ENCODE assay signal across 8 cellular contexts in genomic region chrX:22063284-22063683, GRCh38. TPM values are rescaled to one million over a fixed set of nuclear protein-coding genes. Genes with fewer than 3 reads are reported as not detected.
DNase-seq lines count a peak whose midpoint lies in the region; ATAC-seq lines count a peak whose summit lies in the region.

No MANE protein-coding gene starts in this region.

- no peaks in the 10 kb centered on the region for H3K27me3 Mint-ChIP-seq in T-helper 17 cell

- no peaks in the 10 kb centered on the region for H3K36me3 Mint-ChIP-seq in T-helper 17 cell (ENCODE audit: low read depth)

- H3K27ac Mint-ChIP-seq in T-helper 17 cell, result no peak overlapping the region

- no peaks in the 10 kb centered on the region for H3K4me1 Mint-ChIP-seq in T-helper 17 cell

- H3K9me3 ChIP-seq in T-helper 17 cell (ENCODE audit: control insufficient read depth, low read length, poor library complexity, severe bottlenecking), result no peaks in the 10 kb centered on the region

- ATAC-seq in GM19324 (IDR thresholded peaks at IDR 0.05; ENCODE audit: low FRiP score, unreplicated experiment) (peak; percentile 84), HG03039 (IDR thresholded peaks at IDR 0.05; ENCODE audit: unreplicated experiment) (peak; percentile 79), T-helper 17 cell (peak; percentile 30)

- H3K4me3 Mint-ChIP-seq in T-helper 17 cell, result no peak overlapping the region

- DNase-seq in T-helper 17 cell, result no peak
- DNase-seq in stimulated activated CD4-positive, alpha-beta T cell treated with anti-CD3 and anti-CD28 coated beads, Interleukin-2, amount 100 ng/mL, for 24 hours, result peak; percentile 43 to 45
- no peak for DNase-seq in NCI-H82 treated with DMSO at 0.1 percent for 48 hours (lab: John Stamatoyannopoulos, UW; ENCODE audit: unreplicated experiment)
- no peak for DNase-seq in OCI-M2 (lab: John Stamatoyannopoulos, UW; ENCODE audit: unreplicated experiment)
- no peak for DNase-seq in NCI-H2107 treated with DMSO at 0.1 percent for 48 hours (lab: John Stamatoyannopoulos, UW; ENCODE audit: unreplicated experiment)
- no peak for DNase-seq in activated CD4-positive, CD25-positive, alpha-beta regulatory T cell treated with anti-CD3 and anti-CD28 coated beads, Interleukin-2, amount 50 U/mL, for 72 hours

RNA-seq across cellular contexts. Expression of gene PHEX, which starts 31.2 kb away (rescaled TPM):
- total RNA-seq in T-helper 17 cell, result under 1 TPM; 0.32 to 0.91 TPM

Comparison
In these comparisons a context has a peak if more than half of its experiments do, and no peak if none do; other contexts are left out.
1. ATAC-seq: peak in every context shown above with its lines; median percentile 84 in GM19324; 79 in HG03039; 30 in T-helper 17 cell.
2. DNase-seq: peak in stimulated activated CD4-positive, alpha-beta T cell treated with anti-CD3 and anti-CD28 coated beads, Interleukin-2, amount 100 ng/mL, for 24 hours (2 of 2); none in T-helper 17 cell (0 of 3), NCI-H82 treated with DMSO at 0.1 percent for 48 hours (single experiment), OCI-M2 (single experiment), NCI-H2107 treated with DMSO at 0.1 percent for 48 hours (single experiment) and activated CD4-positive, CD25-positive, alpha-beta regulatory T cell treated with anti-CD3 and anti-CD28 coated beads, Interleukin-2, amount 50 U/mL, for 72 hours (single experiment).